ENCODE assay signal across 29 cellular contexts in genomic region chr22:43637267-43637666, GRCh38.
"Had no signal": no experiment of that assay in that cellular context is flagged by ENCODE, and none has a peak within 500 bp of the region (broad histone marks: within the 10 kb centered on the region; RNA-seq: fewer than 3 reads in every experiment).

No MANE protein-coding gene starts in this region.

- H3K9me3 ChIP-seq: neutrophil, ovary, right lobe of liver, thyroid gland, uterus had no signal

- H3K27me3 ChIP-seq: neural progenitor cell, ovary, right lobe of liver, sigmoid colon, thyroid gland, tibial nerve, upper lobe of right lung, uterus had no signal

- H2AFZ ChIP-seq: neural progenitor cell, parathyroid adenoma had no signal

- H3K27ac ChIP-seq: neural progenitor cell, neutrophil, ovary, parathyroid adenoma, psoas muscle, right lobe of liver, sigmoid colon, thoracic aorta, thyroid gland, tibial nerve, upper lobe of right lung, uterus had no signal

- H3K4me1 Mint-ChIP-seq: naive thymus-derived CD4-positive, alpha-beta T cell; natural killer cell; nephron; stimulated activated memory B cell treated with anti-CD40 and anti-IgM and Interleukin-4, amounts not matched to agents 10 μg/mL and 1 μg/mL and 100 μg/mL, for 72 hours; stimulated activated naive CD8-positive, alpha-beta T cell treated with anti-CD3 and anti-CD28 coated beads, Interleukin-15, amount 100 ng/mL, for 72 hours had no signal

- H3K4me2 ChIP-seq: neural progenitor cell had no signal

- H3K9ac ChIP-seq: neural progenitor cell, parathyroid adenoma had no signal

- H3K27ac Mint-ChIP-seq: naive thymus-derived CD4-positive, alpha-beta T cell; natural killer cell; nephron; neural progenitor cell; progenitor cell of endocrine pancreas; stimulated activated memory B cell treated with anti-CD40 and anti-IgM and Interleukin-4, amounts not matched to agents 10 μg/mL and 1 μg/mL and 100 μg/mL, for 72 hours; stimulated activated naive CD8-positive, alpha-beta T cell treated with anti-CD3 and anti-CD28 coated beads, Interleukin-15, amount 100 ng/mL, for 72 hours had no signal

- H3K4me3 ChIP-seq: neural progenitor cell, ovary, psoas muscle, right lobe of liver, sigmoid colon, thoracic aorta, thyroid gland, tibial nerve, upper lobe of right lung, uterus had no signal

- H3K36me3 ChIP-seq: neural progenitor cell, neutrophil, ovary, right lobe of liver, sigmoid colon, thoracic aorta, thyroid gland, tibial nerve, upper lobe of right lung, uterus had no signal

- DNase-seq: naive thymus-derived CD4-positive, alpha-beta T cell; natural killer cell; nucleus accumbens; posterior cingulate gyrus; psoas muscle; right cardiac atrium; right lobe of liver; sigmoid colon; small intestine; stimulated activated CD4-positive, alpha-beta T cell treated with anti-CD3 and anti-CD28 coated beads, Interleukin-15, amount 100 ng/mL, for 24 hours; stimulated activated CD4-positive, alpha-beta T cell treated with anti-CD3 and anti-CD28 coated beads, Interleukin-2, amount 100 ng/mL, for 24 hours; stimulated activated CD4-positive, alpha-beta T cell treated with anti-CD3 and anti-CD28 coated beads, Interleukin-2, amount 100 ng/mL, for 48 hours; stimulated activated CD4-positive, alpha-beta T cell treated with anti-CD3 and anti-CD28 coated beads, Interleukin-4, amount 100 ng/mL, for 24 hours; stimulated activated naive CD4-positive, alpha-beta T cell; stimulated activated naive CD8-positive, alpha-beta T cell treated with anti-CD3 and anti-CD28 coated beads, Interleukin-15, amount 100 ng/mL, for 72 hours; stimulated activated naive CD8-positive, alpha-beta T cell treated with anti-CD3 and anti-CD28 coated beads, Interleukin-15, Interleukin-2, amounts not matched to agents 100 U/mL and 50 U/mL, for 24 hours; thyroid gland; trophoblast cell; upper lobe of right lung; uterus had no signal

- H3K4me1 ChIP-seq: neural progenitor cell, parathyroid adenoma, psoas muscle, right lobe of liver, sigmoid colon, thyroid gland, tibial nerve, upper lobe of right lung, uterus had no signal

- H3K4me3 Mint-ChIP-seq: naive thymus-derived CD4-positive, alpha-beta T cell; natural killer cell; nephron; neural progenitor cell; stimulated activated memory B cell treated with anti-CD40 and anti-IgM and Interleukin-4, amounts not matched to agents 10 μg/mL and 1 μg/mL and 100 μg/mL, for 72 hours; stimulated activated naive CD8-positive, alpha-beta T cell treated with anti-CD3 and anti-CD28 coated beads, Interleukin-15, amount 100 ng/mL, for 72 hours had no signal

- ATAC-seq: naive thymus-derived CD4-positive, alpha-beta T cell; natural killer cell; psoas muscle; right cardiac atrium; stimulated activated memory B cell treated with anti-CD40 and anti-IgM and Interleukin-4, amounts not matched to agents 10 μg/mL and 1 μg/mL and 100 μg/mL, for 72 hours; stimulated activated naive CD8-positive, alpha-beta T cell treated with anti-CD3 and anti-CD28 coated beads, Interleukin-15, amount 100 ng/mL, for 72 hours; stimulated activated naive CD8-positive, alpha-beta T cell treated with anti-CD3 and anti-CD28 coated beads, Interleukin-15, Interleukin-2, amounts not matched to agents 100 U/mL and 50 U/mL, for 24 hours; upper lobe of right lung had no signal
